17 cellular contexts compared by ENCODE assay signal in genomic region chr10:8238989-8239388, GRCh38.
DNase-seq lines count a peak whose midpoint lies in the region; ATAC-seq and TF ChIP-seq lines count a peak whose summit lies in the region.
"Had no signal": no experiment of that assay in that cellular context is flagged by ENCODE, and none has a peak within 500 bp of the region (broad histone marks: within the 10 kb centered on the region; RNA-seq: fewer than 3 reads in every experiment).

No MANE protein-coding gene starts in this region.

- no peak overlapping the region for H3K4me3 ChIP-seq in body of pancreas
- H3K4me3 ChIP-seq: gastrocnemius medialis, GM23248 had no signal

- H3K27ac ChIP-seq in body of pancreas: no peak overlapping the region
- H3K27ac ChIP-seq: gastrocnemius medialis, GM23248 had no signal

- POLR2A ChIA-PET in T-cell (lab: Charles Lee): no interaction called here

- H3K36me3 ChIP-seq in body of pancreas (replicated peaks in 1 of 2; ENCODE audit: insufficient read depth in 1 of 2, low read depth in 2 of 2): no peaks in the 10 kb centered on the region
- H3K36me3 ChIP-seq: gastrocnemius medialis had no signal

- ATAC-seq in T-cell (replicated peaks in 1 of 4): peak; percentile 40 to 65 (median 50)
- peak; percentile 61 for ATAC-seq in activated T-helper 17 cell treated with anti-CD3 and anti-CD28 coated beads, Interleukin-2, amount 50 U/mL, for 72 hours (replicated peaks)
- ATAC-seq in natural killer cell treated with Interleukin-12 subunit alpha and Interleukin-12 subunit beta and Interleukin-15 and Interleukin-18, amount 100 ng/mL, for 72 hours: peak; percentile 69 to 77
- ATAC-seq in GM21723 (IDR thresholded peaks at IDR 0.05; ENCODE audit: unreplicated experiment): no peak
- no peak for ATAC-seq in body of pancreas
- ATAC-seq: gastrocnemius medialis, left lobe of liver had no signal

- no peak for TF ChIP-seq CTCF in body of pancreas (IDR thresholded peaks at IDR 0.05)

- intact Hi-C loops in body of pancreas (cut with DNase I): no loop called here

- peak; percentile 42 for DNase-seq in activated T-cell treated with anti-CD3 and anti-CD28 coated beads, Interleukin-2, amount 50 U/mL, for 24 hours
- DNase-seq in activated T-cell treated with anti-CD3 and anti-CD28 coated beads, Interleukin-2, amount 50 U/mL, for 1 hour: no peak
- DNase-seq in T-cell (peak in 1 of 34 experiments; percentile 22), DMS53 treated with DMSO at 0.1 percent for 48 hours (lab: John Stamatoyannopoulos, UW; ENCODE audit: unreplicated experiment) (no peak), body of pancreas (no peak)
- DNase-seq in natural killer cell treated with Interleukin-12 subunit alpha and Interleukin-12 subunit beta and Interleukin-15 and Interleukin-18, amount 100 ng/mL, for 72 hours (ENCODE audit: low spot score): no peak
- DNase-seq: ACHN, dermis blood vessel endothelial cell, gastrocnemius medialis, GM23248, midbrain, NCI-H1417 treated with DMSO at 0.1 percent for 48 hours, retina, SIG-M5 had no signal

- no peaks in the 10 kb centered on the region for H3K27me3 ChIP-seq in body of pancreas
- H3K27me3 ChIP-seq: gastrocnemius medialis had no signal

- no peaks in the 10 kb centered on the region for H3K27me3 Mint-ChIP-seq in activated T-cell treated with anti-CD3 and anti-CD28 coated beads, Interleukin-2, amount 50 U/mL, for 24 hours
- H3K27me3 Mint-ChIP-seq in T-cell: no peaks in the 10 kb centered on the region
- no peaks in the 10 kb centered on the region for H3K27me3 Mint-ChIP-seq in activated T-helper 17 cell treated with anti-CD3 and anti-CD28 coated beads, Interleukin-2, amount 50 U/mL, for 72 hours
- H3K27me3 Mint-ChIP-seq in natural killer cell treated with Interleukin-12 subunit alpha and Interleukin-12 subunit beta and Interleukin-15 and Interleukin-18, amount 100 ng/mL, for 72 hours: no peaks in the 10 kb centered on the region

- peak overlapping the region; percentile 30 for H3K4me3 Mint-ChIP-seq in activated T-cell treated with anti-CD3 and anti-CD28 coated beads, Interleukin-2, amount 50 U/mL, for 24 hours
- peak overlapping the region; percentile 31 to 64 (median 59) for H3K4me3 Mint-ChIP-seq in T-cell
- H3K4me3 Mint-ChIP-seq in activated T-helper 17 cell treated with anti-CD3 and anti-CD28 coated beads, Interleukin-2, amount 50 U/mL, for 72 hours: peak overlapping the region; percentile 48
- H3K4me3 Mint-ChIP-seq in natural killer cell treated with Interleukin-12 subunit alpha and Interleukin-12 subunit beta and Interleukin-15 and Interleukin-18, amount 100 ng/mL, for 72 hours: peak overlapping the region; percentile 2

- H3K4me1 ChIP-seq in body of pancreas: no peaks in the 10 kb centered on the region
- H3K4me1 ChIP-seq: gastrocnemius medialis had no signal

- 44 to 52% methylated on average over 7 of the region's 7 CpGs for WGBS in body of pancreas, 2 donors

- H3K9me3 ChIP-seq in body of pancreas: no peaks in the 10 kb centered on the region
- H3K9me3 ChIP-seq: gastrocnemius medialis had no signal

- CTCF ChIA-PET in T-cell (lab: Charles Lee): no interaction called here

- H3K4me1 Mint-ChIP-seq in activated T-cell treated with anti-CD3 and anti-CD28 coated beads, Interleukin-2, amount 50 U/mL, for 24 hours (ENCODE audit: low read depth): peaks cover 57% of the 10 kb centered on the region
- peaks cover 39 to 61% (median 43%) of the 10 kb centered on the region in 3 donors for H3K4me1 Mint-ChIP-seq in T-cell
- peaks cover 34% of the 10 kb centered on the region for H3K4me1 Mint-ChIP-seq in activated T-helper 17 cell treated with anti-CD3 and anti-CD28 coated beads, Interleukin-2, amount 50 U/mL, for 72 hours
- peaks cover 28 to 37% of the 10 kb centered on the region in 2 donors for H3K4me1 Mint-ChIP-seq in natural killer cell treated with Interleukin-12 subunit alpha and Interleukin-12 subunit beta and Interleukin-15 and Interleukin-18, amount 100 ng/mL, for 72 hours (ENCODE audit: low read depth in 2 of 2)

- no peak for TF ChIP-seq POLR2A in body of pancreas (IDR thresholded peaks at IDR 0.05)

- H3K9me3 Mint-ChIP-seq in activated T-cell treated with anti-CD3 and anti-CD28 coated beads, Interleukin-2, amount 50 U/mL, for 24 hours: no peaks in the 10 kb centered on the region
- no peaks in the 10 kb centered on the region for H3K9me3 Mint-ChIP-seq in T-cell
- no peaks in the 10 kb centered on the region for H3K9me3 Mint-ChIP-seq in activated T-helper 17 cell treated with anti-CD3 and anti-CD28 coated beads, Interleukin-2, amount 50 U/mL, for 72 hours
- H3K9me3 Mint-ChIP-seq in natural killer cell treated with Interleukin-12 subunit alpha and Interleukin-12 subunit beta and Interleukin-15 and Interleukin-18, amount 100 ng/mL, for 72 hours: no peaks in the 10 kb centered on the region

- H3K36me3 Mint-ChIP-seq in activated T-cell treated with anti-CD3 and anti-CD28 coated beads, Interleukin-2, amount 50 U/mL, for 24 hours (ENCODE audit: low read depth): no peaks in the 10 kb centered on the region
- H3K36me3 Mint-ChIP-seq in T-cell: no peaks in the 10 kb centered on the region
- no peaks in the 10 kb centered on the region for H3K36me3 Mint-ChIP-seq in activated T-helper 17 cell treated with anti-CD3 and anti-CD28 coated beads, Interleukin-2, amount 50 U/mL, for 72 hours (ENCODE audit: low read depth)
- no peaks in the 10 kb centered on the region for H3K36me3 Mint-ChIP-seq in natural killer cell treated with Interleukin-12 subunit alpha and Interleukin-12 subunit beta and Interleukin-15 and Interleukin-18, amount 100 ng/mL, for 72 hours

- peak overlapping the region; percentile 72 for H3K27ac Mint-ChIP-seq in activated T-cell treated with anti-CD3 and anti-CD28 coated beads, Interleukin-2, amount 50 U/mL, for 24 hours
- peak overlapping the region; percentile 79 to 82 for H3K27ac Mint-ChIP-seq in T-cell
- peak overlapping the region; percentile 45 for H3K27ac Mint-ChIP-seq in activated T-helper 17 cell treated with anti-CD3 and anti-CD28 coated beads, Interleukin-2, amount 50 U/mL, for 72 hours
- no peak overlapping the region for H3K27ac Mint-ChIP-seq in natural killer cell treated with Interleukin-12 subunit alpha and Interleukin-12 subunit beta and Interleukin-15 and Interleukin-18, amount 100 ng/mL, for 72 hours

Comparison
In these comparisons a context has a peak if more than half of its experiments do, and no peak if none do; other contexts are left out.
1. H3K27ac Mint-ChIP-seq: peak in activated T-cell treated with anti-CD3 and anti-CD28 coated beads, Interleukin-2, amount 50 U/mL, for 24 hours (single experiment), T-cell (2 of 2) and activated T-helper 17 cell treated with anti-CD3 and anti-CD28 coated beads, Interleukin-2, amount 50 U/mL, for 72 hours (single experiment); none in natural killer cell treated with Interleukin-12 subunit alpha and Interleukin-12 subunit beta and Interleukin-15 and Interleukin-18, amount 100 ng/mL, for 72 hours (0 of 2).
2. H3K4me3 Mint-ChIP-seq: peak in every context shown above with its lines; median percentile 59 in T-cell; 48 in activated T-helper 17 cell treated with anti-CD3 and anti-CD28 coated beads, Interleukin-2, amount 50 U/mL, for 72 hours; 30 in activated T-cell treated with anti-CD3 and anti-CD28 coated beads, Interleukin-2, amount 50 U/mL, for 24 hours; 2 in natural killer cell treated with Interleukin-12 subunit alpha and Interleukin-12 subunit beta and Interleukin-15 and Interleukin-18, amount 100 ng/mL, for 72 hours.
3. ATAC-seq: peak in T-cell (4 of 4), activated T-helper 17 cell treated with anti-CD3 and anti-CD28 coated beads, Interleukin-2, amount 50 U/mL, for 72 hours (single experiment) and natural killer cell treated with Interleukin-12 subunit alpha and Interleukin-12 subunit beta and Interleukin-15 and Interleukin-18, amount 100 ng/mL, for 72 hours (2 of 2); none in GM21723 (single experiment) and body of pancreas (single experiment).